ENCODE assay signal across 16 cellular contexts in genomic region chr15:21261965-21262850, GRCh38.
DNase-seq lines count a peak whose midpoint lies in the region; ATAC-seq, FAIRE-seq and TF ChIP-seq lines count a peak whose summit lies in the region.
"Had no signal": no experiment of that assay in that cellular context is flagged by ENCODE, and none has a peak within 500 bp of the region (broad histone marks: within the 10 kb centered on the region; RNA-seq: fewer than 3 reads in every experiment).

No MANE protein-coding gene starts in this region.

- no peak overlapping the region for H2AFZ ChIP-seq in HepG2 (ENCODE audit: low read length)

- H3K4me1 Mint-ChIP-seq in natural killer cell treated with Interleukin-12 subunit alpha and Interleukin-12 subunit beta and Interleukin-15 and Interleukin-18, amount 100 ng/mL, for 72 hours (ENCODE audit: low read depth in 2 of 2), result no peaks in the 10 kb centered on the region
- no peaks in the 10 kb centered on the region for H3K4me1 Mint-ChIP-seq in WTC11
- H3K4me1 Mint-ChIP-seq: neural crest cell had no signal

- TF ChIP-seq CTCF in right lobe of liver (IDR thresholded peaks at IDR 0.05), result no peak
- TF ChIP-seq CTCF in HepG2 (CRISPR knock-in tag; IDR thresholded peaks at IDR 0.05), result no peak
- no peak for TF ChIP-seq CTCF in WTC11 (IDR thresholded peaks at IDR 0.05)

- TF ChIP-seq RAD21 in HepG2 (CRISPR knock-in tag; IDR thresholded peaks at IDR 0.05), result no peak

- TF ChIP-seq EP300 in HepG2 (IDR thresholded peaks at IDR 0.05; ENCODE audit: low read depth in 2 of 2, low read length in 2 of 2) (no peak), HepG2 (CRISPR knock-in tag; IDR thresholded peaks at IDR 0.05; ENCODE audit: borderline replicate concordance) (no peak)

- H3K36me3 ChIP-seq in right lobe of liver (no peaks in the 10 kb centered on the region), HepG2 (replicated peaks in 1 of 2; ENCODE audit: control insufficient read depth in 1 of 2, insufficient read depth in 2 of 2, low read length in 2 of 2) (no peaks in the 10 kb centered on the region)
- H3K36me3 ChIP-seq: HAP-1 had no signal

- no TSS peak for BruUV-seq in HepG2 (replicated peaks; lab: Mats Ljungman, UMichigan)

- H3K9ac ChIP-seq in HepG2 (ENCODE audit: insufficient read depth, low read depth, low read length), result no peak overlapping the region

- POLR2A ChIA-PET in HepG2 (lab: Yijun Ruan, JAX), result no interaction called here
- POLR2A ChIA-PET in WTC11 (lab: Charles Lee), result no interaction called here

- CTCF ChIA-PET in HepG2 (lab: Yijun Ruan, JAX; ENCODE audit: low intra/inter-chr PET ratio, low total read pairs) (no interaction called here), WTC11 (lab: Charles Lee) (no interaction called here)

- H3K4me1 ChIP-seq in right lobe of liver, result no peaks in the 10 kb centered on the region
- no peaks in the 10 kb centered on the region for H3K4me1 ChIP-seq in HepG2 (ENCODE audit: insufficient read depth, low read length)

- no peaks in the 10 kb centered on the region for H3K9me3 Mint-ChIP-seq in natural killer cell treated with Interleukin-12 subunit alpha and Interleukin-12 subunit beta and Interleukin-15 and Interleukin-18, amount 100 ng/mL, for 72 hours
- peaks cover 91% of the 10 kb centered on the region for H3K9me3 Mint-ChIP-seq in WTC11

- no peak overlapping the region for H3K4me3 ChIP-seq in right lobe of liver
- H3K4me3 ChIP-seq in HepG2 (replicated peaks in 1 of 3; ENCODE audit: insufficient read depth in 1 of 3, low read depth in 2 of 3, low read length in 3 of 3), result no peak overlapping the region
- H3K4me3 ChIP-seq: HAP-1, skin epidermis had no signal

- DNase-seq in right lobe of liver (peak; percentile 28 to 59 (median 35)), HepG2 (ENCODE audit: low spot score) (no peak), globus pallidus (ENCODE audit: low spot score) (peak; percentile 0), SW 1271 (lab: John Stamatoyannopoulos, UW) (no peak), WTC11 (ENCODE audit: low spot score) (no peak), NCI-H69 (lab: John Stamatoyannopoulos, UW) (no peak)
- DNase-seq in natural killer cell treated with Interleukin-12 subunit alpha and Interleukin-12 subunit beta and Interleukin-15 and Interleukin-18, amount 100 ng/mL, for 72 hours (ENCODE audit: low spot score), result peak; percentile 60
- no peak for DNase-seq in stimulated activated CD4-positive, alpha-beta T cell treated with anti-CD3 and anti-CD28 coated beads, Interleukin-2, amount 100 ng/mL, for 48 hours
- DNase-seq: activated naive CD4-positive, alpha-beta T cell treated with Interleukin-2 at 50 U/mL for 16 hours; caudate nucleus; NCI-H2081 treated with DMSO at 0.1 percent for 48 hours; SHP77 treated with DMSO at 0.1 percent for 48 hours had no signal

- H4K20me1 ChIP-seq in HepG2 (ENCODE audit: insufficient read depth, low read length), result no peaks in the 10 kb centered on the region

- H3K27ac ChIP-seq in right lobe of liver, result no peak overlapping the region
- no peak overlapping the region for H3K27ac ChIP-seq in HepG2 (ENCODE audit: extremely low read length, insufficient read depth, low read length)
- H3K27ac ChIP-seq: skin epidermis had no signal

- TF ChIP-seq POLR2A in right lobe of liver (IDR thresholded peaks at IDR 0.05) (no peak), HepG2 (IDR thresholded peaks at IDR 0.05; ENCODE audit: insufficient read depth in 1 of 2, low read depth in 2 of 2, low read length in 2 of 2) (no peak)

- no peak overlapping the region for H3K4me2 ChIP-seq in HepG2 (ENCODE audit: low read depth, low read length)

- no peak for FAIRE-seq in HepG2 (lab: Jason Lieb, UNC)
- FAIRE-seq: D721Med had no signal

- 79% methylated on average over 28 of the region's 30 CpGs for WGBS in right lobe of liver (ENCODE audit: insufficient coverage, low coverage, low lambda C conversion rate, missing lambda C conversion rate)
- WGBS in HepG2 (ENCODE audit: low lambda C conversion rate), result 54% methylated on average over 26 of the region's 30 CpGs

- H3K27me3 Mint-ChIP-seq in natural killer cell treated with Interleukin-12 subunit alpha and Interleukin-12 subunit beta and Interleukin-15 and Interleukin-18, amount 100 ng/mL, for 72 hours, result peaks cover 0 to 14% of the 10 kb centered on the region in 2 donors
- peaks cover 52% of the 10 kb centered on the region for H3K27me3 Mint-ChIP-seq in WTC11 (ENCODE audit: low read depth)

- in situ Hi-C loops in HepG2 (cut with HindIII; ENCODE audit: extremely low pct_ligation_motif_present, low pct_unique_long_range_greater_than_20kb), result no loop called here

- no peaks in the 10 kb centered on the region for H3K79me2 ChIP-seq in HepG2 (ENCODE audit: insufficient read depth, low read length)

- intact Hi-C loops in right lobe of liver (cut with DNase I) (no loop called here), HepG2 (cut with micrococcal nuclease; ENCODE audit: unreplicated experiment) (no loop called here)

- no peaks in the 10 kb centered on the region for H3K36me3 Mint-ChIP-seq in natural killer cell treated with Interleukin-12 subunit alpha and Interleukin-12 subunit beta and Interleukin-15 and Interleukin-18, amount 100 ng/mL, for 72 hours
- peaks cover 88% of the 10 kb centered on the region for H3K36me3 Mint-ChIP-seq in WTC11

- H3K9me3 ChIP-seq in right lobe of liver (no peaks in the 10 kb centered on the region), HepG2 (ENCODE audit: low read length) (no peaks in the 10 kb centered on the region)

- peaks cover 0 to 5% of the 10 kb centered on the region in 2 donors for H3K27me3 ChIP-seq in right lobe of liver
- H3K27me3 ChIP-seq in HepG2 (ENCODE audit: control insufficient read depth in 1 of 2, insufficient read depth in 2 of 2, low read length in 2 of 2), result 0 out of 5 replicates have a peak, but pooled peaks cover 0 to 3% of the 10 kb centered on the region in 2 experiments

- ATAC-seq in right lobe of liver, result peak in 2 of 4 donors; percentile 22 to 54
- ATAC-seq in HepG2, result no peak
- ATAC-seq in natural killer cell treated with Interleukin-12 subunit alpha and Interleukin-12 subunit beta and Interleukin-15 and Interleukin-18, amount 100 ng/mL, for 72 hours, result peak; percentile 33 to 63
- no peak for ATAC-seq in WTC11

- no peak overlapping the region for H3K27ac Mint-ChIP-seq in natural killer cell treated with Interleukin-12 subunit alpha and Interleukin-12 subunit beta and Interleukin-15 and Interleukin-18, amount 100 ng/mL, for 72 hours
- H3K27ac Mint-ChIP-seq in WTC11, result no peak overlapping the region

- H3K4me3 Mint-ChIP-seq in natural killer cell treated with Interleukin-12 subunit alpha and Interleukin-12 subunit beta and Interleukin-15 and Interleukin-18, amount 100 ng/mL, for 72 hours, result no peak overlapping the region
- H3K4me3 Mint-ChIP-seq in WTC11, result no peak overlapping the region
- H3K4me3 Mint-ChIP-seq: neural crest cell had no signal

TF ChIP-seq in HepG2, 621 proteins besides CTCF, POLR2A, EP300 and RAD21 (continues in another document):
- no peak for TF ChIP-seq MEF2D (CRISPR knock-in tag; IDR thresholded peaks at IDR 0.05)
- TF ChIP-seq ZBTB4 (CRISPR knock-in tag; IDR thresholded peaks at IDR 0.05; ENCODE audit: borderline replicate concordance), result no peak
- TF ChIP-seq RNF2 (conservative IDR thresholded peaks at IDR 0.05; ENCODE audit: low read depth), result no peak

TF ChIP-seq in WTC11, 78 proteins besides CTCF, POLR2A, EP300 and RAD21 (continues in another document):
- no peak for TF ChIP-seq GABPB1 (CRISPR knock-in tag; IDR thresholded peaks at IDR 0.05)
- TF ChIP-seq, protein P1, sequence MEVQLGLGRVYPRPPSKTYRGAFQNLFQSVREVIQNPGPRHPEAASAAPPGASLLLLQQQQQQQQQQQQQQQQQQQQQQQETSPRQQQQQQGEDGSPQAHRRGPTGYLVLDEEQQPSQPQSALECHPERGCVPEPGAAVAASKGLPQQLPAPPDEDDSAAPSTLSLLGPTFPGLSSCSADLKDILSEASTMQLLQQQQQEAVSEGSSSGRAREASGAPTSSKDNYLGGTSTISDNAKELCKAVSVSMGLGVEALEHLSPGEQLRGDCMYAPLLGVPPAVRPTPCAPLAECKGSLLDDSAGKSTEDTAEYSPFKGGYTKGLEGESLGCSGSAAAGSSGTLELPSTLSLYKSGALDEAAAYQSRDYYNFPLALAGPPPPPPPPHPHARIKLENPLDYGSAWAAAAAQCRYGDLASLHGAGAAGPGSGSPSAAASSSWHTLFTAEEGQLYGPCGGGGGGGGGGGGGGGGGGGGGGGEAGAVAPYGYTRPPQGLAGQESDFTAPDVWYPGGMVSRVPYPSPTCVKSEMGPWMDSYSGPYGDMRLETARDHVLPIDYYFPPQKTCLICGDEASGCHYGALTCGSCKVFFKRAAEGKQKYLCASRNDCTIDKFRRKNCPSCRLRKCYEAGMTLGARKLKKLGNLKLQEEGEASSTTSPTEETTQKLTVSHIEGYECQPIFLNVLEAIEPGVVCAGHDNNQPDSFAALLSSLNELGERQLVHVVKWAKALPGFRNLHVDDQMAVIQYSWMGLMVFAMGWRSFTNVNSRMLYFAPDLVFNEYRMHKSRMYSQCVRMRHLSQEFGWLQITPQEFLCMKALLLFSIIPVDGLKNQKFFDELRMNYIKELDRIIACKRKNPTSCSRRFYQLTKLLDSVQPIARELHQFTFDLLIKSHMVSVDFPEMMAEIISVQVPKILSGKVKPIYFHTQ (CRISPR knock-in tag; IDR thresholded peaks at IDR 0.05), result no peak
- no peak for TF ChIP-seq ZNF396 (CRISPR knock-in tag; IDR thresholded peaks at IDR 0.05; ENCODE audit: borderline replicate concordance)
- no peak for TF ChIP-seq SMAD4 (CRISPR knock-in tag; IDR thresholded peaks at IDR 0.05)
- no peak for TF ChIP-seq RORB (CRISPR knock-in tag; IDR thresholded peaks at IDR 0.05)
- no peak for TF ChIP-seq USF1 (CRISPR knock-in tag; IDR thresholded peaks at IDR 0.05)

Comparison
In these comparisons a context has a peak if more than half of its experiments do, and no peak if none do; other contexts are left out.
1. DNase-seq: peak in right lobe of liver (3 of 3), globus pallidus (single experiment) and natural killer cell treated with Interleukin-12 subunit alpha and Interleukin-12 subunit beta and Interleukin-15 and Interleukin-18, amount 100 ng/mL, for 72 hours (single experiment); none in HepG2 (single experiment), stimulated activated CD4-positive, alpha-beta T cell treated with anti-CD3 and anti-CD28 coated beads, Interleukin-2, amount 100 ng/mL, for 48 hours (0 of 2), SW 1271 (0 of 2), WTC11 (single experiment) and NCI-H69 (single experiment).
2. ATAC-seq: peak in natural killer cell treated with Interleukin-12 subunit alpha and Interleukin-12 subunit beta and Interleukin-15 and Interleukin-18, amount 100 ng/mL, for 72 hours (2 of 2); none in HepG2 (single experiment) and WTC11 (single experiment).